8 cellular contexts compared by ENCODE assay signal in the genomic region with DNA sequence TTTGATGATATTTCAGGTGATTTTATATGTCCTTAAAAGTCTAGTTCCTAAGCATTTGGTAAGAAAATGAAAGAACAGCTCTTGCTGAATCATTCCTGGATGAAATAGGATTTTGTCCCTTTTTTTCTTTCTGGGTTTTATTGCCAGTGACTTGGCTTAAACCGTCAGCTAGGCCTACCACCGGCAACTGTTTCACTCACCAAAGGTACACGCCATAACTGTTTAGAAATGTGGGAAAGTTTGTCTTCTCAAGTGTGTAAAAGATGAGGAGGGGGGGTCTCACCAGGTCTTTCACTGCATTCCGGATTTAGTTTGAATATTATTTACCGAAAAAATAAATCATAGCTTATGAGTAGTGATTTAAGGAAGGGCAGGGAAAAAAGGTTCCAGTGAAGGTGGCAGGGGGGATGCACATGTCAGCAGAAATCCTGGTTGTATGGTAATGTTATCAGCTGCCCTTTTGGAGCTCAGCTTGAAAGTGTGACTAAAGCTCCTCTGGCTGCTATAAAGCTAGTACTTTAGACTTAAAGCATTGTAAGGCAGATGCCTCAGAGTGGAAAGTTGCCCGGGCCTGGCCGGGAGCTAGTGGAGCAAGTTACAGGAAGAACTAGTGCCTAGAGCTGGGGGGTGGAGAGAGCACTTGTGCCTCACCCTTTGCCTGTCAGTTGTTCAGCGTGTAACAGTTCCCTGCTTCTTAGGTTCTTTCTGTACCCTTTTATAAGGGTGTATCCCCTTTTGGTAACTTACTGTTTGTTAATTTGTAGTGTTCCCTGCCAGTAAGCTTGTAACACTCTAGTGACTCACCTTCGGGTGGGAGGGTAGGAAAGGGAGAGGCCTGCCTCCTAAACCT. TPM values are rescaled to one million over a fixed set of nuclear protein-coding genes. Genes with fewer than 3 reads are reported as not detected.
DNase-seq lines count a peak whose midpoint lies in the region; ATAC-seq and TF ChIP-seq lines count a peak whose summit lies in the region.

No MANE protein-coding gene starts in this region.

- H3K9me3 ChIP-seq in osteoblast (ENCODE audit: low read depth, low read length) (no peaks in the 10 kb centered on the region), uterus (no peaks in the 10 kb centered on the region)

- H3K4me2 ChIP-seq in osteoblast (ENCODE audit: insufficient read depth, low read length), result peak overlapping the region; percentile 82

- H3K4me3 ChIP-seq in osteoblast (ENCODE audit: insufficient read depth, low read length) (peak overlapping the region; percentile 81), uterus (peak overlapping the region in 1 of 2 donors; percentile 65)

- H3K79me2 ChIP-seq in osteoblast (ENCODE audit: insufficient read depth, low read length), result peaks cover 56% of the 10 kb centered on the region

- no peaks in the 10 kb centered on the region for H3K27me3 ChIP-seq in osteoblast (ENCODE audit: insufficient read depth, low read length)
- no peaks in the 10 kb centered on the region for H3K27me3 ChIP-seq in uterus

- TF ChIP-seq POLR2A in uterus (IDR thresholded peaks at IDR 0.05), result peak; percentile 20 to 49

- DNase-seq in DMS 273 treated with DMSO at 0.1 percent for 48 hours (lab: John Stamatoyannopoulos, UW) (peak; percentile 36), NAMALWA (ENCODE audit: low spot score) (peak; percentile 44), foreskin melanocyte (peak; percentile 75), osteoblast (ENCODE audit: insufficient read length, low spot score, missing footprints) (peak; percentile 86), uterus (peak; percentile 71 to 78), NCI-H1436 (lab: John Stamatoyannopoulos, UW) (no peak)
- DNase-seq in activated T-cell treated with anti-CD3 and anti-CD28 coated beads, Interleukin-2, amount 50 U/mL, for 48 hours, result peak; percentile 58 to 66

- H3K36me3 ChIP-seq in osteoblast (ENCODE audit: insufficient read depth, low read length), result no peaks in the 10 kb centered on the region
- no peaks in the 10 kb centered on the region for H3K36me3 ChIP-seq in uterus

- no peak for TF ChIP-seq CTCF in osteoblast (IDR thresholded peaks at IDR 0.05; ENCODE audit: extremely low read depth, low read depth, low read length)
- no peak for TF ChIP-seq CTCF in uterus (IDR thresholded peaks at IDR 0.05)

- H2AFZ ChIP-seq in osteoblast (ENCODE audit: low read length), result peak overlapping the region; percentile 30

- peaks cover 23% of the 10 kb centered on the region for H4K20me1 ChIP-seq in osteoblast (ENCODE audit: insufficient read depth, low read length)

- H3K4me1 ChIP-seq in osteoblast (ENCODE audit: insufficient read depth, low read length), result peaks cover 61% of the 10 kb centered on the region
- H3K4me1 ChIP-seq in uterus, result peaks cover 9 to 16% of the 10 kb centered on the region in 2 donors

- ATAC-seq in GM21526 (IDR thresholded peaks at IDR 0.05; ENCODE audit: low FRiP score, unreplicated experiment), result no peak

- H3K27ac ChIP-seq in osteoblast (ENCODE audit: low read depth, low read length) (peak overlapping the region; percentile 99), uterus (peak overlapping the region; percentile 90 to 94)

- intact Hi-C loops in uterus (cut with DNase I; ENCODE audit: low total_unique reads), result no loop called here

RNA-seq across cellular contexts. Expression of gene ATP1A1, which starts 3.1 kb away (rescaled TPM):
- 120 and 122 TPM in 2 replicates for total RNA-seq in osteoblast
- total RNA-seq in uterus, result 100 to 1,000 TPM; 135 to 202 (median 149) TPM
